Comparison of ENCODE assay signal across 24 cellular contexts in the genomic region with DNA sequence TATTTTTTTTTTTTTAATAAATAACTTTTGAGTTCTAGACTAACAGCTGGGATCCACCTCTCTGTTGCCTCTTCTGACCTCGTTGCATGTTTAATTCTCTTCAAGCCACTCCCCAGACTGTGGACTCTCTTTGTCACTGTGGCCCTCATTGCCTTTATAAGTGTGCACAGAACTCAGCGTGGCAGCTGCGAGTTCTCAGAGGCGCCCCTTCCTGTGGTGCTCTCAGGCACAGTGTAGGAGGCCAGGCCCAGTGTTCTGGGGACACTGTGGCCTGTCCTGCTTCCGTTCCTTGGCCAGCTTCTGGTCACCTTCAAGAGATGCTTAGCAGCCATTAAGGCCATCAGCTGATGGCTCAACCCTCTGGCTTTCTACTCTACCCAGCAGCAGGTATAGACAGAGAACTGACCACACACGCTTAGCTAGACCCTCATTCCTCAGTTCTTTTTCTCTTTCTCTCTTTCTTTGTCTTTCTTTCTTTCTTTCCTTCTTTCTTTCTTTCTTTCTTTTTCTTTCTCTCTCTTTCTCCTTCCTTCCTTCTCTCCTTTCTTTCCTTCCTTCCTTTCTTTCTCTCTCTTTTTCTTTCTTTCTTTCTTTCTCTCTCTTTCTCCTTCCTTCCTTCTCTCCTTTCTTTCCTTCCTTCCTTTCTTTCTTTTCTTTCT. TPM values are rescaled to one million over a fixed set of nuclear protein-coding genes. Genes with fewer than 3 reads are reported as not detected.
DNase-seq lines count a peak whose midpoint lies in the region; ATAC-seq, FAIRE-seq and TF ChIP-seq lines count a peak whose summit lies in the region.
"Had no signal": no experiment of that assay in that cellular context is flagged by ENCODE, and none has a peak within 500 bp of the region (broad histone marks: within the 10 kb centered on the region; RNA-seq: fewer than 3 reads in every experiment).

No MANE protein-coding gene starts in this region.

- H3K9me3 Mint-ChIP-seq in activated T-cell treated with anti-CD3 and anti-CD28 coated beads, Interleukin-2, amount 50 U/mL, for 72 hours = no peaks in the 10 kb centered on the region
- H3K9me3 Mint-ChIP-seq in activated T-cell treated with anti-CD3 and anti-CD28 coated beads, Interleukin-2, amount 50 U/mL, for 4 hours = no peaks in the 10 kb centered on the region
- H3K9me3 Mint-ChIP-seq in neural crest cell (no peaks in the 10 kb centered on the region), T-cell (no peaks in the 10 kb centered on the region)
- H3K9me3 Mint-ChIP-seq: CD4-positive, alpha-beta T cell; GM23338 had no signal

- H3K4me3 ChIP-seq in kidney (ENCODE audit: low read length in 2 of 2) (peak overlapping the region in 1 of 2 donors; percentile 19), upper lobe of right lung (no peak overlapping the region), adrenal gland (no peak overlapping the region)
- H3K4me3 ChIP-seq: BLaER1, GM23338 had no signal

- H3K4me1 ChIP-seq in kidney (ENCODE audit: control insufficient read depth in 1 of 2, insufficient read depth in 1 of 2, low read depth in 1 of 2, low read length in 2 of 2) (peaks cover 0 to 9% of the 10 kb centered on the region in 2 donors), upper lobe of right lung (no peaks in the 10 kb centered on the region), adrenal gland (replicated peaks in 1 of 2) (no peaks in the 10 kb centered on the region)
- H3K4me1 ChIP-seq: BLaER1 had no signal

- intact Hi-C loops in kidney (cut with DNase I) = no loop called here
- intact Hi-C loops in upper lobe of right lung (cut with DNase I) = no loop called here
- intact Hi-C loops in sciatic nerve (cut with DNase I) = no loop called here
- intact Hi-C loops in adrenal gland (cut with DNase I) = no loop called here

- no peaks in the 10 kb centered on the region for H3K36me3 ChIP-seq in kidney (ENCODE audit: control insufficient read depth in 1 of 2, insufficient read depth in 2 of 2, low read length in 2 of 2)
- no peaks in the 10 kb centered on the region for H3K36me3 ChIP-seq in upper lobe of right lung
- H3K36me3 ChIP-seq in adrenal gland (replicated peaks in 1 of 2) = no peaks in the 10 kb centered on the region
- H3K36me3 ChIP-seq: BLaER1 had no signal

- POLR2A ChIA-PET in T-cell (lab: Charles Lee) = no interaction called here

- H3K4me3 Mint-ChIP-seq in activated T-cell treated with anti-CD3 and anti-CD28 coated beads, Interleukin-2, amount 50 U/mL, for 72 hours = no peak overlapping the region
- H3K4me3 Mint-ChIP-seq in activated T-cell treated with anti-CD3 and anti-CD28 coated beads, Interleukin-2, amount 50 U/mL, for 4 hours = no peak overlapping the region
- no peak overlapping the region for H3K4me3 Mint-ChIP-seq in neural crest cell
- no peak overlapping the region for H3K4me3 Mint-ChIP-seq in T-cell
- H3K4me3 Mint-ChIP-seq: CD4-positive, alpha-beta T cell; GM23338 had no signal

- H3K27ac Mint-ChIP-seq in activated T-cell treated with anti-CD3 and anti-CD28 coated beads, Interleukin-2, amount 50 U/mL, for 72 hours = peak overlapping the region; percentile 6
- peak overlapping the region; percentile 73 for H3K27ac Mint-ChIP-seq in neural crest cell (ENCODE audit: unreplicated experiment)
- H3K27ac Mint-ChIP-seq in T-cell = no peak overlapping the region
- H3K27ac Mint-ChIP-seq: CD4-positive, alpha-beta T cell; GM23338 had no signal

- CTCF ChIA-PET in T-cell (lab: Charles Lee) = no interaction called here

- no peak for DNase-seq in activated T-cell treated with anti-CD3 and anti-CD28 coated beads, Interleukin-2, amount 50 U/mL, for 72 hours
- no peak for DNase-seq in activated T-cell treated with anti-CD3 and anti-CD28 coated beads, Interleukin-2, amount 50 U/mL, for 4 hours
- DNase-seq in kidney (peak; percentile 41), neural crest cell (ENCODE audit: low read depth, low spot score) (no peak), upper lobe of right lung (no peak), T-cell (no peak), sciatic nerve (ENCODE audit: low spot score) (no peak), adrenal gland (no peak)
- DNase-seq: ACHN; CD4-positive, alpha-beta T cell; HCEC 1CT; Kasumi-1; NCI-H1694; NCI-H2081; NCI-H2171; NCI-H345; NCI-H524 treated with DMSO at 0.1 percent for 48 hours; OCI-M1 had no signal

- WGBS in adrenal gland, 4 donors = 84 to 88% (median 86%) methylated on average over 6 of the region's 6 CpGs

- H3K9me3 ChIP-seq in kidney (ENCODE audit: control insufficient read depth in 1 of 2, low read length in 2 of 2) = no peaks in the 10 kb centered on the region
- H3K9me3 ChIP-seq in upper lobe of right lung = no peaks in the 10 kb centered on the region
- no peaks in the 10 kb centered on the region for H3K9me3 ChIP-seq in adrenal gland (replicated peaks in 1 of 3)
- H3K9me3 ChIP-seq: BLaER1 had no signal

- no peak for FAIRE-seq in kidney (lab: Jason Lieb, UNC)
- FAIRE-seq: G401.6, GM12892, RCC 7860 had no signal

- H3K27ac ChIP-seq in kidney (ENCODE audit: low read depth in 2 of 2, low read length in 2 of 2) = no peak overlapping the region
- no peak overlapping the region for H3K27ac ChIP-seq in upper lobe of right lung
- H3K27ac ChIP-seq in adrenal gland = no peak overlapping the region
- H3K27ac ChIP-seq: 22Rv1, BLaER1 had no signal

- TF ChIP-seq CTCF in kidney (IDR thresholded peaks at IDR 0.05; ENCODE audit: borderline replicate concordance, extremely low read depth, insufficient read depth) (no peak), neural crest cell (conservative IDR thresholded peaks at IDR 0.05) (no peak), upper lobe of right lung (IDR thresholded peaks at IDR 0.05) (no peak), adrenal gland (IDR thresholded peaks at IDR 0.05) (no peak)

- no peaks in the 10 kb centered on the region for H3K27me3 ChIP-seq in upper lobe of right lung
- H3K27me3 ChIP-seq in adrenal gland = no peaks in the 10 kb centered on the region
- H3K27me3 ChIP-seq: BLaER1 had no signal

- no peaks in the 10 kb centered on the region for H3K4me1 Mint-ChIP-seq in activated T-cell treated with anti-CD3 and anti-CD28 coated beads, Interleukin-2, amount 50 U/mL, for 72 hours (ENCODE audit: low read depth)
- H3K4me1 Mint-ChIP-seq in activated T-cell treated with anti-CD3 and anti-CD28 coated beads, Interleukin-2, amount 50 U/mL, for 4 hours (ENCODE audit: low read depth) = no peaks in the 10 kb centered on the region
- H3K4me1 Mint-ChIP-seq in neural crest cell (peaks cover 82% of the 10 kb centered on the region), T-cell (no peaks in the 10 kb centered on the region)

- no peaks in the 10 kb centered on the region for H3K36me3 Mint-ChIP-seq in activated T-cell treated with anti-CD3 and anti-CD28 coated beads, Interleukin-2, amount 50 U/mL, for 72 hours (ENCODE audit: insufficient read depth in 2 of 2)
- no peaks in the 10 kb centered on the region for H3K36me3 Mint-ChIP-seq in activated T-cell treated with anti-CD3 and anti-CD28 coated beads, Interleukin-2, amount 50 U/mL, for 4 hours (ENCODE audit: insufficient read depth)
- H3K36me3 Mint-ChIP-seq in neural crest cell (ENCODE audit: low read depth) (no peaks in the 10 kb centered on the region), T-cell (no peaks in the 10 kb centered on the region)

- no peak overlapping the region for H3K9ac ChIP-seq in kidney (ENCODE audit: low read length in 2 of 2)
- H3K9ac ChIP-seq: BLaER1 had no signal

- peaks cover 22% of the 10 kb centered on the region for H3K27me3 Mint-ChIP-seq in activated T-cell treated with anti-CD3 and anti-CD28 coated beads, Interleukin-2, amount 50 U/mL, for 72 hours (ENCODE audit: low read depth)
- H3K27me3 Mint-ChIP-seq in activated T-cell treated with anti-CD3 and anti-CD28 coated beads, Interleukin-2, amount 50 U/mL, for 4 hours (ENCODE audit: low read depth) = peaks cover 24% of the 10 kb centered on the region
- H3K27me3 Mint-ChIP-seq in neural crest cell (ENCODE audit: low read depth) = peaks cover 19% of the 10 kb centered on the region
- H3K27me3 Mint-ChIP-seq in T-cell = peaks cover 14 to 43% of the 10 kb centered on the region in 2 donors

- TF ChIP-seq POLR2A in adrenal gland (IDR thresholded peaks at IDR 0.05) = no peak

- no peak for ATAC-seq in activated T-cell treated with anti-CD3 and anti-CD28 coated beads, Interleukin-2, amount 50 U/mL, for 72 hours (replicated peaks in 1 of 2)
- ATAC-seq in activated T-cell treated with anti-CD3 and anti-CD28 coated beads, Interleukin-2, amount 50 U/mL, for 4 hours = no peak
- ATAC-seq in upper lobe of right lung (peak; percentile 46), T-cell (replicated peaks in 1 of 4) (no peak), sciatic nerve (no peak)
- ATAC-seq: GM23338 had no signal

RNA-seq across cellular contexts. Expression of a gene that starts 27.7 kb away (rescaled TPM):
- 10 to 100 TPM; 44.5 to 59.3 TPM for total RNA-seq in activated T-cell treated with anti-CD3 and anti-CD28 coated beads, Interleukin-2, amount 50 U/mL, for 72 hours
- total RNA-seq in activated T-cell treated with anti-CD3 and anti-CD28 coated beads, Interleukin-2, amount 50 U/mL, for 4 hours = 1 to 10 TPM; 3.2 to 7.1 (median 4.1) TPM
- total RNA-seq in kidney (2.7 TPM), neural crest cell (2.6 and 3.8 TPM in 2 replicates), upper lobe of right lung (4.9 TPM), T-cell (1 to 10 TPM in 2 of 5 donors, under 1 TPM in 1, not detected in 2; 0.47 to 1.2 (median 1.1) TPM), sciatic nerve (3.6 TPM), adrenal gland (1 to 10 TPM in 5 of 8 donors, under 1 TPM in 3; 0.40 to 3.5 (median 1.6) TPM)
- polyA plus RNA-seq in kidney (ENCODE audit: insufficient read depth, low read depth, low replicate concordance) (2.1 TPM), adrenal gland (1 to 10 TPM in 1 of 3 donors, under 1 TPM in 2; 0.54 to 1.2 (median 0.88) TPM)
- total RNA-seq: CD4-positive, alpha-beta T cell had no signal

Comparison
In these comparisons a context has a peak if more than half of its experiments do, and no peak if none do; other contexts are left out.
1. H3K27ac Mint-ChIP-seq: peak in activated T-cell treated with anti-CD3 and anti-CD28 coated beads, Interleukin-2, amount 50 U/mL, for 72 hours (single experiment) and neural crest cell (single experiment); none in T-cell (0 of 2).